ENCODE assay signal across 1 cellular context in the genomic region with DNA sequence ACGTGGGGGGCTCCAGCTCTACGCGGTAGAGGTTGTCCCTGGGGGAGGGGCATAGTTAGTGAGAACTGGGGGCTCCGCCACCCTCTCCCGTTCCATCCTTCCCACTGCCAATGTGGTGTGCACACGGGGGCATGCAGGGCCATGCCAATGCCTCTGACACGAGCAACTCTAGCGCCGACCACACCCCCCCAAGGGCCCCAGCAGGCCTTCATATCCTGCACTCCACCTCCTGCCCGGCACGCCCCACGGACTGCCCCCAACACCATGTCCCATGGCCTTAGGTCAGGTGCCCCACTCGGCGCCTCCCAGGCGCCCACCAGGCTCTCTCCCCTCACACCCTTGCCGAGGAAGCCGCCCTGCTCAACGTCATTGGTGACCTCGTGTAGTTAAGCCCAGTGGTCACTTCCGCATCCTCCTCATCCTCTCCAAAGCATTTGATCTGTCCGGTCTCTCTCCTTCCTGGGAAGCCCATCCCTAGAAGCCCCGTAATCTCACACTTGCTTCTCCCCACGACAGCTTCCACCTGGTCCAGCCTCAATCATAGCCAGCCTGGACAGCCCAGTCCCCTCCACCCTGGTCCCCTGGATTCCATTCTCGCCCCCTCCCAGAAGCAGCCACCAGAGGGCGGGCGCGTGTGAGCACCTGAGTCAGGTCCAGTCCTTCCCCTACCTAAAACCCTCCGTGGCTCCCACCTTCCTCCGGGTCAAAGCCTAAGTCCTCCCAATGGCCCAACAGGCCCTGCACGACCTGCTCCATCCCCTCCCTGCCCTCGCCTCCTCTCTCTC.
TF ChIP-seq lines count a peak whose summit lies in the region.

No MANE protein-coding gene starts in this region.

TF ChIP-seq in A549, 52 proteins besides CTCF, POLR2A, EP300 and RAD21 (continued from another document):
- TF ChIP-seq ZFP36 (IDR thresholded peaks at IDR 0.05; ENCODE audit: borderline replicate concordance, partially characterized antibody), result peak; percentile 63
